In genomic region chr19:1606138-1606651, GRCh38 we compare ENCODE assay signal across 6 cellular contexts. TPM values are rescaled to one million over a fixed set of nuclear protein-coding genes. Genes with fewer than 3 reads are reported as not detected.
DNase-seq lines count a peak whose midpoint lies in the region; ATAC-seq, FAIRE-seq and TF ChIP-seq lines count a peak whose summit lies in the region.

No MANE protein-coding gene starts in this region.

- peak overlapping the region; percentile 96 for H2AFZ ChIP-seq in GM12878 (ENCODE audit: control insufficient read depth, low read depth, low read length)

- H3K36me3 Mint-ChIP-seq in natural killer cell treated with Interleukin-12 subunit alpha and Interleukin-12 subunit beta and Interleukin-15 and Interleukin-18, amount 100 ng/mL, for 72 hours, result no peaks in the 10 kb centered on the region

- no TSS peak for BruUV-seq in GM12878 (replicated peaks; lab: Mats Ljungman, UMichigan)

- H3K27ac Mint-ChIP-seq in natural killer cell treated with Interleukin-12 subunit alpha and Interleukin-12 subunit beta and Interleukin-15 and Interleukin-18, amount 100 ng/mL, for 72 hours, result peak overlapping the region; percentile 83 to 95

- DNase-seq in GM12878 (ENCODE audit: low read depth, low spot score) (no peak), globus pallidus (ENCODE audit: low spot score) (no peak), NCI-H69 (lab: John Stamatoyannopoulos, UW) (no peak)
- no peak for DNase-seq in natural killer cell treated with Interleukin-12 subunit alpha and Interleukin-12 subunit beta and Interleukin-15 and Interleukin-18, amount 100 ng/mL, for 72 hours (ENCODE audit: low spot score)
- DNase-seq in central memory CD4-positive, alpha-beta T cell, result no peak

- TF ChIP-seq RAD21 in GM12878 (IDR thresholded peaks at IDR 0.05; ENCODE audit: insufficient read depth, low read depth, low read length), result no peak

- intact Hi-C loops in GM12878 (cut with micrococcal nuclease; ENCODE audit: unreplicated experiment), result loop anchor here (5.0 kb wide), 2 partner anchors 41 to 66 kb away; no protein-coding TSS in a partner anchor

- peaks cover 2 to 4% of the 10 kb centered on the region in 2 experiments for H3K36me3 ChIP-seq in GM12878 (ENCODE audit: control insufficient read depth in 2 of 2, insufficient read depth in 2 of 2, low read length in 1 of 2)

- in situ Hi-C loops in GM12878 (cut with MboI), result loop anchor here (5.0 kb wide), 1 partner anchor 41 kb away; no protein-coding TSS in a partner anchor

- RAD21 ChIA-PET in GM12878 (lab: Charles Lee; ENCODE audit: unreplicated experiment), result interaction anchor here (0.9 to 2.0 kb wide), 7 partner anchors 13 to 66 kb away, joined by 3 to 8 read pairs (median 4); no protein-coding TSS in a partner anchor

- CTCF ChIA-PET in GM12878 (lab: Yijun Ruan, JAX), result interaction anchor here (0.6 to 2.1 kb wide), 6 partner anchors 16 to 220 kb away, joined by 3 to 8 read pairs (median 4); no protein-coding TSS in a partner anchor

- H3K4me1 Mint-ChIP-seq in natural killer cell treated with Interleukin-12 subunit alpha and Interleukin-12 subunit beta and Interleukin-15 and Interleukin-18, amount 100 ng/mL, for 72 hours (ENCODE audit: low read depth in 2 of 2), result peaks cover 27 to 39% of the 10 kb centered on the region in 2 donors

- peak overlapping the region; percentile 62 for H3K4me3 ChIP-seq in GM12878

- peak overlapping the region; percentile 70 for H3K9ac ChIP-seq in GM12878 (ENCODE audit: control insufficient read depth, insufficient read depth, low read length)

- no peaks in the 10 kb centered on the region for H3K9me3 ChIP-seq in GM12878 (replicated peaks; ENCODE audit: control insufficient read depth, insufficient read depth, low read length)

- peak overlapping the region; percentile 69 for H3K27ac ChIP-seq in GM12878 (ENCODE audit: control insufficient read depth, insufficient read depth)

- POLR2A ChIA-PET in GM12878 (lab: Charles Lee), result interaction anchor here (0.9 to 3.2 kb wide), 4 partner anchors 13 to 46 kb away, joined by 3 to 19 read pairs (median 3); partner anchors contain the start of genes MBD3 and TCF3

- no peak for TF ChIP-seq POLR2A in GM12878 (IDR thresholded peaks at IDR 0.05; ENCODE audit: low read depth, low read length)

- peak overlapping the region; percentile 95 for H3K4me3 Mint-ChIP-seq in natural killer cell treated with Interleukin-12 subunit alpha and Interleukin-12 subunit beta and Interleukin-15 and Interleukin-18, amount 100 ng/mL, for 72 hours

- no peak for TF ChIP-seq CTCF in GM12878 (IDR thresholded peaks at IDR 0.05 in 2 of 3, conservative IDR thresholded peaks at IDR 0.05 in 1 of 3; ENCODE audit: control insufficient read depth in 2 of 3, extremely low read depth in 1 of 3, insufficient read depth in 1 of 3, low read depth in 3 of 3, low read length in 3 of 3)

- no peaks in the 10 kb centered on the region for H3K27me3 ChIP-seq in GM12878 (replicated peaks in 1 of 2; ENCODE audit: control insufficient read depth in 2 of 2, insufficient read depth in 2 of 2, low read length in 1 of 2)

- H4K20me1 ChIP-seq in GM12878 (ENCODE audit: control insufficient read depth, insufficient read depth), result no peaks in the 10 kb centered on the region

- FAIRE-seq in GM12878 (lab: Jason Lieb, UNC), result no peak

- 10% methylated on average over 14 of the region's 16 CpGs for WGBS in GM12878 (ENCODE audit: insufficient coverage, insufficient replicate concordance, low lambda C conversion rate, missing lambda C conversion rate)

- peaks cover 9% of the 10 kb centered on the region for H3K4me1 ChIP-seq in GM12878 (ENCODE audit: control insufficient read depth, insufficient read depth, low read length)

- no peak for TF ChIP-seq EP300 in GM12878 (IDR thresholded peaks at IDR 0.05; ENCODE audit: borderline replicate concordance in 1 of 2, control insufficient read depth in 1 of 2, low read depth in 2 of 2, low read length in 2 of 2)

- no peaks in the 10 kb centered on the region for H3K27me3 Mint-ChIP-seq in natural killer cell treated with Interleukin-12 subunit alpha and Interleukin-12 subunit beta and Interleukin-15 and Interleukin-18, amount 100 ng/mL, for 72 hours

- peaks cover 30% of the 10 kb centered on the region for H3K79me2 ChIP-seq in GM12878 (ENCODE audit: control insufficient read depth, insufficient read depth, low read length)

- SMC1A ChIA-PET in GM12878 (lab: Charles Lee; ENCODE audit: uncharacterized antibody, unreplicated experiment), result interaction anchor here (0.6 to 2.4 kb wide), 3 partner anchors 19 to 66 kb away, joined by 3 to 7 read pairs (median 3); partner anchors contain the start of gene TCF3

- ATAC-seq in GM19043 (IDR thresholded peaks at IDR 0.05; ENCODE audit: low read depth, unreplicated experiment) (peak; percentile 9), GM12878 (peak; percentile 7)
- peak; percentile 1 to 4 for ATAC-seq in natural killer cell treated with Interleukin-12 subunit alpha and Interleukin-12 subunit beta and Interleukin-15 and Interleukin-18, amount 100 ng/mL, for 72 hours

- peak overlapping the region; percentile 98 for H3K4me2 ChIP-seq in GM12878 (ENCODE audit: control insufficient read depth, insufficient read depth)

- H3K9me3 Mint-ChIP-seq in natural killer cell treated with Interleukin-12 subunit alpha and Interleukin-12 subunit beta and Interleukin-15 and Interleukin-18, amount 100 ng/mL, for 72 hours, result no peaks in the 10 kb centered on the region

RNA-seq across cellular contexts. Expression of gene UQCR11, which starts 0.9 kb away (rescaled TPM):
- total RNA-seq in GM12878 (2013; cell fraction: nucleolus; rRNA removed), result 26.2 and 28.8 TPM in 2 replicates
- total RNA-seq in GM12878 (2014; rRNA removed), result 107 and 113 TPM in 2 replicates
- total RNA-seq in GM12878 (2014; rRNA removed; fragmentation: Illumina TruSeq; extraction: Trizol), result 28.6 and 30.2 TPM in 2 replicates
- 223 and 247 TPM in 2 replicates for total RNA-seq in GM12878 (2021)
- polyA plus RNA-seq in GM12878 (2011; ENCODE audit: low read depth), result 21.7 TPM
- 191 and 219 TPM in 2 replicates for polyA plus RNA-seq in GM12878 (2011; rRNA removed)
- 138 and 274 TPM in 2 replicates for polyA plus RNA-seq in GM12878 (2011; cell fraction: cytosol; rRNA removed)
- polyA plus RNA-seq in GM12878 (2011; cell fraction: nucleus; rRNA removed), result 79.3 and 87.4 TPM in 2 replicates
- polyA plus RNA-seq in GM12878 (2012), result 111 and 143 TPM in 2 replicates
- polyA plus RNA-seq in GM12878 (2014; fragmentation: Illumina TruSeq; extraction: Trizol), result 15.8 and 29.0 TPM in 2 replicates
- polyA plus RNA-seq in GM12878 (2014; fragmentation: Nextera tagmentation; extraction: Ambion mirVana), result 100 to 1,000 TPM; 166 to 418 TPM
- 146 and 157 TPM in 2 replicates for polyA plus RNA-seq in GM12878 (2014; rRNA removed)
- 100 to 1,000 TPM; 520 to 586 TPM for polyA plus RNA-seq in GM12878 (2016; fragmentation: Nextera tagmentation; extraction: Ambion mirVana)
- polyA minus RNA-seq in GM12878 (2011; rRNA and poly(A)+ RNA removed), result 13.8 and 24.5 TPM in 2 replicates
- polyA minus RNA-seq in GM12878 (2011; cell fraction: cytosol; rRNA and poly(A)+ RNA removed), result 18.3 and 26.5 TPM in 2 replicates
- polyA minus RNA-seq in GM12878 (2011; cell fraction: nucleus; rRNA and poly(A)+ RNA removed), result 12.0 and 23.8 TPM in 2 replicates
- total RNA-seq in natural killer cell treated with Interleukin-12 subunit alpha and Interleukin-12 subunit beta and Interleukin-15 and Interleukin-18, amount 100 ng/mL, for 72 hours, result 100 to 1,000 TPM; 179 to 184 TPM

RNA-seq across cellular contexts. Expression of gene MBD3, which starts 13.5 kb away (rescaled TPM):
- 37.4 and 45.4 TPM in 2 replicates for total RNA-seq in GM12878 (2013; cell fraction: nucleolus; rRNA removed)
- total RNA-seq in GM12878 (2014; rRNA removed) (93.6 and 105 TPM in 2 replicates), GM12878 (2014; rRNA removed; fragmentation: Illumina TruSeq; extraction: Trizol) (16.7 and 21.0 TPM in 2 replicates), GM12878 (2021) (95.9 and 107 TPM in 2 replicates)
- 8.0 TPM for polyA plus RNA-seq in GM12878 (2011; ENCODE audit: low read depth)
- polyA plus RNA-seq in GM12878 (2011; rRNA removed) (10.2 and 21.8 TPM in 2 replicates), GM12878 (2014; fragmentation: Illumina TruSeq; extraction: Trizol) (2.9 and 6.6 TPM in 2 replicates), GM12878 (2014; fragmentation: Nextera tagmentation; extraction: Ambion mirVana) (1 to 10 TPM in 1 of 2 experiments, under 1 TPM in 1; 0.13 to 1.7 TPM), GM12878 (2014; rRNA removed) (91.0 and 117 TPM in 2 replicates), GM12878 (2016; fragmentation: Nextera tagmentation; extraction: Ambion mirVana) (10 to 100 TPM; 22.0 to 40.2 TPM)
- polyA plus RNA-seq in GM12878 (2011; cell fraction: cytosol; rRNA removed), result 40.6 and 75.9 TPM in 2 replicates
- polyA plus RNA-seq in GM12878 (2011; cell fraction: nucleus; rRNA removed), result 66.8 and 112 TPM in 2 replicates
- 39.0 and 47.6 TPM in 2 replicates for polyA plus RNA-seq in GM12878 (2012)
- 27.1 and 50.4 TPM in 2 replicates for polyA minus RNA-seq in GM12878 (2011; rRNA and poly(A)+ RNA removed)
- polyA minus RNA-seq in GM12878 (2011; cell fraction: cytosol; rRNA and poly(A)+ RNA removed), result 25.1 and 31.5 TPM in 2 replicates
- 11.4 and 26.6 TPM in 2 replicates for polyA minus RNA-seq in GM12878 (2011; cell fraction: nucleus; rRNA and poly(A)+ RNA removed)
- 100 to 1,000 TPM in 1 of 2 donors, 10 to 100 TPM in 1; 92.5 to 233 TPM for total RNA-seq in natural killer cell treated with Interleukin-12 subunit alpha and Interleukin-12 subunit beta and Interleukin-15 and Interleukin-18, amount 100 ng/mL, for 72 hours

RNA-seq across cellular contexts. Expression of gene MEX3D, which starts 38.1 kb away (rescaled TPM):
- total RNA-seq in GM12878 (2013; cell fraction: nucleolus; rRNA removed), result 0.75 and 0.95 TPM in 2 replicates
- total RNA-seq in GM12878 (2014; rRNA removed) (4.3 and 5.7 TPM in 2 replicates), GM12878 (2014; rRNA removed; fragmentation: Illumina TruSeq; extraction: Trizol) (0.76 and 1.2 TPM in 2 replicates), GM12878 (2021) (6.1 and 6.8 TPM in 2 replicates)
- polyA plus RNA-seq in GM12878 (2011; ENCODE audit: low read depth), result 0.22 TPM
- polyA plus RNA-seq in GM12878 (2011; rRNA removed) (0.55 and 0.87 TPM in 2 replicates), GM12878 (2014; fragmentation: Illumina TruSeq; extraction: Trizol) (0.43 TPM in 2 replicates), GM12878 (2014; fragmentation: Nextera tagmentation; extraction: Ambion mirVana) (1 to 10 TPM in 1 of 2 experiments, under 1 TPM in 1; 0.42 to 1.6 TPM), GM12878 (2014; rRNA removed) (3.3 and 3.6 TPM in 2 replicates), GM12878 (2016; fragmentation: Nextera tagmentation; extraction: Ambion mirVana) (under 1 TPM; 0.18 to 0.63 TPM)
- 1.0 and 2.9 TPM in 2 replicates for polyA plus RNA-seq in GM12878 (2011; cell fraction: cytosol; rRNA removed)
- polyA plus RNA-seq in GM12878 (2011; cell fraction: nucleus; rRNA removed), result 0.96 and 2.0 TPM in 2 replicates
- polyA plus RNA-seq in GM12878 (2012), result 1.9 and 2.2 TPM in 2 replicates
- 0.22 and 0.62 TPM in 2 replicates for polyA minus RNA-seq in GM12878 (2011; rRNA and poly(A)+ RNA removed)
- 4.4 TPM in 2 replicates for polyA minus RNA-seq in GM12878 (2011; cell fraction: cytosol; rRNA and poly(A)+ RNA removed)
- polyA minus RNA-seq in GM12878 (2011; cell fraction: nucleus; rRNA and poly(A)+ RNA removed), result 0.24 and 0.96 TPM in 2 replicates
- total RNA-seq in natural killer cell treated with Interleukin-12 subunit alpha and Interleukin-12 subunit beta and Interleukin-15 and Interleukin-18, amount 100 ng/mL, for 72 hours, result 1 to 10 TPM; 6.8 to 7.4 TPM

RNA-seq across cellular contexts. Expression of gene TCF3, which starts 46.2 kb away (rescaled TPM):
- 89.3 and 101 TPM in 2 replicates for total RNA-seq in GM12878 (2013; cell fraction: nucleolus; rRNA removed)
- total RNA-seq in GM12878 (2014; rRNA removed) (147 and 165 TPM in 2 replicates), GM12878 (2014; rRNA removed; fragmentation: Illumina TruSeq; extraction: Trizol) (65.3 and 81.4 TPM in 2 replicates), GM12878 (2021) (262 and 282 TPM in 2 replicates)
- 129 TPM for polyA plus RNA-seq in GM12878 (2011; ENCODE audit: low read depth)
- polyA plus RNA-seq in GM12878 (2011; rRNA removed) (52.4 and 65.0 TPM in 2 replicates), GM12878 (2014; fragmentation: Illumina TruSeq; extraction: Trizol) (32.7 and 76.5 TPM in 2 replicates), GM12878 (2014; fragmentation: Nextera tagmentation; extraction: Ambion mirVana) (10 to 100 TPM in 1 of 2 experiments, 1 to 10 TPM in 1; 6.7 to 24.0 TPM), GM12878 (2014; rRNA removed) (191 and 239 TPM in 2 replicates), GM12878 (2016; fragmentation: Nextera tagmentation; extraction: Ambion mirVana) (10 to 100 TPM; 50.6 to 58.3 TPM)
- 82.5 and 151 TPM in 2 replicates for polyA plus RNA-seq in GM12878 (2011; cell fraction: cytosol; rRNA removed)
- 292 and 390 TPM in 2 replicates for polyA plus RNA-seq in GM12878 (2011; cell fraction: nucleus; rRNA removed)
- 223 and 266 TPM in 2 replicates for polyA plus RNA-seq in GM12878 (2012)
- polyA minus RNA-seq in GM12878 (2011; rRNA and poly(A)+ RNA removed), result 24.4 and 53.7 TPM in 2 replicates
- 50.1 and 67.3 TPM in 2 replicates for polyA minus RNA-seq in GM12878 (2011; cell fraction: cytosol; rRNA and poly(A)+ RNA removed)
- 29.3 and 52.0 TPM in 2 replicates for polyA minus RNA-seq in GM12878 (2011; cell fraction: nucleus; rRNA and poly(A)+ RNA removed)
- total RNA-seq in natural killer cell treated with Interleukin-12 subunit alpha and Interleukin-12 subunit beta and Interleukin-15 and Interleukin-18, amount 100 ng/mL, for 72 hours, result 10 to 100 TPM; 60.4 to 87.9 TPM
